15 cellular contexts compared by ENCODE assay signal in the genomic region with DNA sequence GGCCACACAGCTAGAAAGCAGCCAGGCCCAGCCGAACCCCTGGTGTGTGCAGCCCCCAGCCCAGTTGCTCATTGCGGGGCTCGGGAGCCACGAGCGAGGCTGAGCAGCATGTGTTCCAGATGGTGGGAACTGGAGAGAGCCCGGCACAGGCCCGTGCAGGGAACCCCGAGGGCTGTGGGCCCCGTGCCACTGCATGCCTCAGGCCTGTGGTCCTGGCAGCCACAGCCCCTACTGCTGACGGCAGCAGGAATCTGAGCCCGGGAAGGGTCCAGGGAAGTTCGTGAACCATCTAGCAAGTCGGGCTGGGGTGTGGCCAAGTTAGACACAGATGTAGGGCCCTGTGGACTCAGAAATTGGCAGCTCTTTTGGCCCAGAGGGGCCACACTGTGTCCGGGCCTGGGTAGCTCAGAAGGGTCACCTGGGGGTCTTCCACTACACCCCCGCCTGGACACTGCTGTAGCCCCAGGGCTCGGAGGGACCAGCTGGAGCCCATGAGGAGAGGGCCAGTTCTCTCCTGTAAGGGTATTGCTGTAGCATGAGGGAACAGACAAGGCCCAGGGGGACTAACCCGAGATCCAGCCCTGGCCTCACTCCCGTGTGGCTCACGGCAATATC. TPM values are rescaled to one million over a fixed set of nuclear protein-coding genes. Genes with fewer than 3 reads are reported as not detected.
DNase-seq lines count a peak whose midpoint lies in the region; ATAC-seq and TF ChIP-seq lines count a peak whose summit lies in the region.
"Had no signal": no experiment of that assay in that cellular context is flagged by ENCODE, and none has a peak within 500 bp of the region (broad histone marks: within the 10 kb centered on the region; RNA-seq: fewer than 3 reads in every experiment).

No MANE protein-coding gene starts in this region.

- H2BK15ac ChIP-seq in IMR-90 (ENCODE audit: low read depth, low read length): no peak overlapping the region; the same call in 2 of the 3 replicates

- no peak overlapping the region; the same call in 1 of the 2 replicates for H3K18ac ChIP-seq in IMR-90 (ENCODE audit: low read depth, low read length)

- no peak overlapping the region for H2AK5ac ChIP-seq in IMR-90 (ENCODE audit: low read depth, low read length)

- H3K4me1 ChIP-seq in IMR-90 (ENCODE audit: control insufficient read depth, insufficient read depth, low read length): peaks cover 23% of the 10 kb centered on the region
- H3K4me1 ChIP-seq in mucosa of descending colon (ENCODE audit: low read depth): no peaks in the 10 kb centered on the region
- H3K4me1 ChIP-seq in uterus: peaks cover 0 to 6% of the 10 kb centered on the region in 2 donors
- H3K4me1 ChIP-seq: Caco-2 had no signal

- peaks cover 9% of the 10 kb centered on the region for H3K9me1 ChIP-seq in IMR-90 (ENCODE audit: insufficient read depth, low read length)

- no peak overlapping the region for H3K23ac ChIP-seq in IMR-90 (ENCODE audit: low read depth, low read length)

- ATAC-seq in IMR-90 (ENCODE audit: low read depth) (no peak), mucosa of descending colon (peak; percentile 50)
- ATAC-seq: activated CD8-positive, alpha-beta T cell treated with anti-CD3 and anti-CD28 coated beads for 36 hours; stimulated activated naive CD8-positive, alpha-beta T cell treated with anti-CD3 and anti-CD28 coated beads, Interleukin-15, Interleukin-2, amounts not matched to agents 100 U/mL and 50 U/mL, for 24 hours had no signal

- H4K20me1 ChIP-seq in IMR-90 (ENCODE audit: insufficient read depth, low read length): no peaks in the 10 kb centered on the region

- H3K56ac ChIP-seq in IMR-90 (ENCODE audit: extremely low read depth, insufficient read depth, low read length): no peak overlapping the region

- TF ChIP-seq POLR2A in IMR-90 (IDR thresholded peaks at IDR 0.05; ENCODE audit: low read depth, low read length): no peak
- no peak for TF ChIP-seq POLR2A in uterus (IDR thresholded peaks at IDR 0.05)

- no peak for TF ChIP-seq RAD21 in IMR-90 (IDR thresholded peaks at IDR 0.05; ENCODE audit: low read length)

- BruUV-seq in IMR-90 (replicated peaks; lab: Mats Ljungman, UMichigan): no TSS peak

- no peak overlapping the region for H3K14ac ChIP-seq in IMR-90 (replicated peaks; ENCODE audit: low read depth, low read length)

- H3K27ac ChIP-seq in IMR-90 (ENCODE audit: insufficient read depth, low read length) (no peak overlapping the region), uterus (peak overlapping the region; percentile 61 to 65)
- H3K27ac ChIP-seq: epithelial cell of prostate had no signal

- in situ Hi-C loops in IMR-90 (cut with MboI; ENCODE audit: low sequenced_read_pairs): no loop called here

- H3K79me1 ChIP-seq in IMR-90 (ENCODE audit: low read depth in 1 of 2, low read length in 2 of 2): peaks cover 0 to 17% of the 10 kb centered on the region in 2 experiments; a peak in 2 of 4 replicates

- no peak overlapping the region for H2BK5ac ChIP-seq in IMR-90 (ENCODE audit: low read depth, low read length, poor library complexity, severe bottlenecking)

- POLR2A ChIA-PET in IMR-90 (lab: Charles Lee; ENCODE audit: unreplicated experiment): no interaction called here

- peak overlapping the region; percentile 60 for H3K4ac ChIP-seq in IMR-90 (ENCODE audit: low read depth, low read length)

- H3K9ac ChIP-seq in IMR-90 (ENCODE audit: low read depth, low read length): no peak overlapping the region

- H2BK120ac ChIP-seq in IMR-90 (ENCODE audit: low read depth, low read length): peak overlapping the region; percentile 41

- TF ChIP-seq CTCF in IMR-90 (conservative IDR thresholded peaks at IDR 0.05; ENCODE audit: low read depth, low read length) (no peak), mucosa of descending colon (IDR thresholded peaks at IDR 0.05) (no peak), uterus (IDR thresholded peaks at IDR 0.05) (no peak)

- H3K9me3 ChIP-seq in IMR-90 (ENCODE audit: control insufficient read depth, insufficient read depth, low read length) (no peaks in the 10 kb centered on the region), mucosa of descending colon (no peaks in the 10 kb centered on the region), uterus (no peaks in the 10 kb centered on the region)
- H3K9me3 ChIP-seq: Caco-2 had no signal

- 0 out of 2 replicates have a peak overlapping the region, but pooled peaks have one; percentile 53 for H4K91ac ChIP-seq in IMR-90 (ENCODE audit: insufficient read depth, low read depth, low read length)

- DNase-seq in IMR-90: peak; percentile 74
- DNase-seq in fibroblast of gingiva (ENCODE audit: low read depth): peak; percentile 87
- DNase-seq in mucosa of descending colon: peak; percentile 30 to 77 (median 50)
- peak; percentile 49 to 80 for DNase-seq in uterus
- DNase-seq in occipital lobe (lab: John Stamatoyannopoulos, UW): no peak
- DNase-seq in activated T-cell treated with anti-CD3 and anti-CD28 coated beads for 4 hours: no peak
- no peak for DNase-seq in iPS-NIHi7 (ENCODE audit: extremely low spot score)
- DNase-seq: activated CD8-positive, alpha-beta T cell treated with anti-CD3 and anti-CD28 coated beads for 36 hours; Caco-2; NCI-H1092; NCI-H526 treated with DMSO at 0.1 percent for 48 hours; stimulated activated naive CD8-positive, alpha-beta T cell treated with anti-CD3 and anti-CD28 coated beads, Interleukin-15, Interleukin-2, amounts not matched to agents 100 U/mL and 50 U/mL, for 24 hours; T1000 had no signal

- H4K8ac ChIP-seq in IMR-90 (ENCODE audit: low read depth in 2 of 2, low read length in 2 of 2): no peak overlapping the region

- H3K4me3 ChIP-seq in IMR-90 (ENCODE audit: insufficient read depth, low read depth, low read length) (no peak overlapping the region), mucosa of descending colon (no peak overlapping the region), uterus (no peak overlapping the region)

- intact Hi-C loops in IMR-90 (cut with micrococcal nuclease): no loop called here
- intact Hi-C loops in mucosa of descending colon (cut with DNase I, micrococcal nuclease): no loop called here
- intact Hi-C loops in uterus (cut with DNase I; ENCODE audit: low total_unique reads): no loop called here

- CTCF ChIA-PET in IMR-90 (lab: Yijun Ruan, JAX): no interaction called here

- dilution Hi-C loops in IMR-90 (cut with HindIII; ENCODE audit: low sequenced_read_pairs, unreplicated experiment): no loop called here

- H3K4me2 ChIP-seq in IMR-90 (ENCODE audit: low read depth, low read length): no peak overlapping the region

- H2AFZ ChIP-seq in IMR-90 (replicated peaks; ENCODE audit: low read length, poor library complexity): peak overlapping the region; percentile 53

- H4K5ac ChIP-seq in IMR-90 (ENCODE audit: low read depth, low read length): no peak overlapping the region

- H3K27me3 ChIP-seq in IMR-90 (ENCODE audit: control insufficient read depth, insufficient read depth, low read length): no peaks in the 10 kb centered on the region
- H3K27me3 ChIP-seq in uterus: no peaks in the 10 kb centered on the region

- H2BK20ac ChIP-seq in IMR-90 (ENCODE audit: low read depth, low read length): no peak overlapping the region

- 44% methylated on average over 7 of the region's 19 CpGs; no CpG with 5 or more reads in 1 of the 2 experiments for whole genome bisulfite sequencing in IMR-90 (ENCODE audit: extremely low coverage in 2 of 2, insufficient read length in 1 of 2), 2 experiments

- H3K36me3 ChIP-seq in IMR-90 (ENCODE audit: control insufficient read depth, insufficient read depth, low read length) (no peaks in the 10 kb centered on the region), mucosa of descending colon (ENCODE audit: low read depth) (no peaks in the 10 kb centered on the region), uterus (no peaks in the 10 kb centered on the region)

- H2AK9ac ChIP-seq in IMR-90 (replicated peaks; ENCODE audit: low read depth, low read length, poor library complexity): peak overlapping the region; percentile 56

TF ChIP-seq in IMR-90, 13 proteins besides CTCF, POLR2A, EP300 and RAD21:
- TF ChIP-seq RFX5 (IDR thresholded peaks at IDR 0.05; ENCODE audit: low read depth, low read length) (no peak), BHLHE40 (IDR thresholded peaks at IDR 0.05; ENCODE audit: low read depth, low read length) (peak; percentile 63; the same call in 1 of the 2 replicates)

RNA-seq across cellular contexts. Expression of a gene that starts 12.1 kb away (rescaled TPM):
- total RNA-seq in IMR-90 (2012; rRNA removed) (1.1 and 1.3 TPM in 2 replicates), mucosa of descending colon (10 to 100 TPM in 1 of 3 donors, 1 to 10 TPM in 2; 2.5 to 18.5 (median 4.2) TPM), uterus (10 to 100 TPM; 22.8 to 65.3 (median 29.5) TPM), occipital lobe (1.2 TPM)
- polyA plus RNA-seq in IMR-90 (2012; rRNA removed): 8.9 and 9.5 TPM in 2 replicates
- polyA plus RNA-seq in IMR-90 (2012; cell fraction: cytosol; rRNA removed): 5.3 and 12.8 TPM in 2 replicates
- 3.7 and 5.2 TPM in 2 replicates for polyA plus RNA-seq in IMR-90 (2012; cell fraction: nucleus; rRNA removed; ENCODE audit: low replicate concordance)
- polyA plus RNA-seq: IgD-negative memory B cell had no signal

Comparison
In these comparisons a context has a peak if more than half of its experiments do, and no peak if none do; other contexts are left out.
1. DNase-seq: peak in IMR-90 (single experiment), fibroblast of gingiva (single experiment), mucosa of descending colon (3 of 3) and uterus (2 of 2); none in occipital lobe (single experiment), activated T-cell treated with anti-CD3 and anti-CD28 coated beads for 4 hours (single experiment) and iPS-NIHi7 (single experiment).